In genomic region chr9:124797343-124798103, GRCh38 we compare ENCODE assay signal across 21 cellular contexts. TPM values are rescaled to one million over a fixed set of nuclear protein-coding genes. Genes with fewer than 3 reads are reported as not detected.
DNase-seq lines count a peak whose midpoint lies in the region; ATAC-seq and TF ChIP-seq lines count a peak whose summit lies in the region.
"Had no signal": no experiment of that assay in that cellular context is flagged by ENCODE, and none has a peak within 500 bp of the region (broad histone marks: within the 10 kb centered on the region; RNA-seq: fewer than 3 reads in every experiment).

No MANE protein-coding gene starts in this region.

- no peak overlapping the region for H3K4me2 ChIP-seq in mammary epithelial cell (ENCODE audit: insufficient read depth, low read depth, low read length)

- intact Hi-C loops in breast epithelium (cut with DNase I; ENCODE audit: low total_unique reads) (no loop called here), mammary epithelial cell (cut with micrococcal nuclease) (no loop called here), heart left ventricle (cut with DNase I) (loop anchor here in 3 of 10 donors (2.0 to 5.0 kb wide), 4 partner anchors 21 to 40 kb away; partner anchors contain the start of gene OLFML2A (in 1 of the 3)), ovary (cut with DNase I) (no loop called here)

- H3K79me2 ChIP-seq in mammary epithelial cell (ENCODE audit: insufficient read depth, low read length): no peaks in the 10 kb centered on the region

- H3K27me3 ChIP-seq in breast epithelium: no peaks in the 10 kb centered on the region
- H3K27me3 ChIP-seq in mammary epithelial cell (ENCODE audit: insufficient read depth, low read length): no peaks in the 10 kb centered on the region
- no peaks in the 10 kb centered on the region for H3K27me3 ChIP-seq in heart left ventricle
- H3K27me3 ChIP-seq in ovary: no peaks in the 10 kb centered on the region
- H3K27me3 ChIP-seq: MG63, suprapubic skin had no signal

- TF ChIP-seq EP300 in ovary (IDR thresholded peaks at IDR 0.05): no peak

- no peaks in the 10 kb centered on the region for H4K20me1 ChIP-seq in mammary epithelial cell (ENCODE audit: insufficient read depth, low read length)

- CTCF ChIA-PET in mammary epithelial cell (lab: Charles Lee; ENCODE audit: low non-redundant PET): interaction anchor here (0.5 to 1.2 kb wide), 2 partner anchors 36 to 56 kb away, joined by 3 to 4 read pairs; partner anchors contain the start of gene WDR38

- H3K27ac ChIP-seq in breast epithelium: peak overlapping the region; percentile 21 to 74
- no peak overlapping the region for H3K27ac ChIP-seq in mammary epithelial cell (ENCODE audit: insufficient read depth, low read depth, low read length)
- H3K27ac ChIP-seq in heart left ventricle: peak overlapping the region in 11 of 12 donors; percentile 5 to 75 (median 63)
- no peak overlapping the region for H3K27ac ChIP-seq in ovary

- H2AFZ ChIP-seq in mammary epithelial cell (ENCODE audit: low read depth, low read length): no peak overlapping the region

- no peak for DNase-seq in breast epithelium (ENCODE audit: low spot score in 2 of 2)
- DNase-seq in mammary epithelial cell: no peak
- peak in 3 of 5 donors; percentile 54 to 70 (median 66) for DNase-seq in heart left ventricle
- peak in 4 of 5 donors; percentile 58 to 67 (median 64) for DNase-seq in ovary
- no peak for DNase-seq in NCI-H128 (lab: John Stamatoyannopoulos, UW; ENCODE audit: unreplicated experiment)
- no peak for DNase-seq in stimulated activated CD4-positive, alpha-beta T cell treated with anti-CD3 and anti-CD28 coated beads, Interleukin-4, amount 100 ng/mL, for 24 hours
- DNase-seq in NCI-H774 (lab: John Stamatoyannopoulos, UW): no peak
- DNase-seq: 8988T; activated CD4-positive, alpha-beta T cell treated with anti-CD3 and anti-CD28 coated beads for 4 hours; activated T-cell treated with anti-CD3 and anti-CD28 coated beads for 4 hours; HCEC 1CT; MG63; naive thymus-derived CD8-positive, alpha-beta T cell; NCI-H1694 treated with DMSO at 0.1 percent for 48 hours; NCI-H345; retina had no signal

- TF ChIP-seq POLR2A in breast epithelium (IDR thresholded peaks at IDR 0.05) (no peak), heart left ventricle (IDR thresholded peaks at IDR 0.05) (no peak), ovary (IDR thresholded peaks at IDR 0.05) (no peak)

- H3K4me1 ChIP-seq in breast epithelium: peaks cover 0 to 5% of the 10 kb centered on the region in 2 donors
- peaks cover 9% of the 10 kb centered on the region for H3K4me1 ChIP-seq in mammary epithelial cell (ENCODE audit: insufficient read depth, low read length)
- H3K4me1 ChIP-seq in heart left ventricle: peaks cover 0 to 87% (median 68%) of the 10 kb centered on the region in 12 donors
- H3K4me1 ChIP-seq in ovary (ENCODE audit: insufficient read depth): peaks cover 6% of the 10 kb centered on the region

- TF ChIP-seq CTCF in breast epithelium (IDR thresholded peaks at IDR 0.05) (no peak), mammary epithelial cell (conservative IDR thresholded peaks at IDR 0.05 in 1 of 2, IDR thresholded peaks at IDR 0.05 in 1 of 2; ENCODE audit: extremely low read depth in 1 of 2, insufficient read depth in 1 of 2, low read depth in 1 of 2, low read length in 2 of 2) (no peak), heart left ventricle (IDR thresholded peaks at IDR 0.05) (no peak), ovary (IDR thresholded peaks at IDR 0.05) (no peak)

- H3K4me3 ChIP-seq in breast epithelium (no peak overlapping the region), mammary epithelial cell (replicated peaks in 1 of 3; ENCODE audit: insufficient read depth in 1 of 3, low read depth in 2 of 3, low read length in 3 of 3) (no peak overlapping the region), heart left ventricle (peak overlapping the region in 1 of 12 donors; percentile 2), ovary (no peak overlapping the region)
- H3K4me3 ChIP-seq: MG63, suprapubic skin had no signal

- H3K9me3 ChIP-seq in breast epithelium (no peaks in the 10 kb centered on the region), mammary epithelial cell (replicated peaks; ENCODE audit: insufficient read depth, low read length) (no peaks in the 10 kb centered on the region), heart left ventricle (no peaks in the 10 kb centered on the region), ovary (no peaks in the 10 kb centered on the region)
- H3K9me3 ChIP-seq: MG63, suprapubic skin had no signal

- no peaks in the 10 kb centered on the region for H3K36me3 ChIP-seq in breast epithelium
- no peaks in the 10 kb centered on the region for H3K36me3 ChIP-seq in mammary epithelial cell (ENCODE audit: insufficient read depth, low read length)
- peaks cover 0 to 6% (median 0%) of the 10 kb centered on the region in 9 donors for H3K36me3 ChIP-seq in heart left ventricle
- H3K36me3 ChIP-seq in ovary: no peaks in the 10 kb centered on the region
- H3K36me3 ChIP-seq: MG63 had no signal

- WGBS in mammary epithelial cell (ENCODE audit: low coverage, missing lambda C conversion rate): 76% methylated on average over 10 of the region's 10 CpGs
- 16 to 30% (median 27%) methylated on average over 10 of the region's 10 CpGs for WGBS in heart left ventricle, 4 donors
- WGBS in ovary, 3 donors: 22 to 34% (median 29%) methylated on average over 10 of the region's 10 CpGs

- dilution Hi-C loops in mammary epithelial cell (cut with HindIII; ENCODE audit: low sequenced_read_pairs): loop anchor here (5.0 kb wide), 1 partner anchor 40 kb away; no protein-coding TSS in a partner anchor

- BruUV-seq in mammary epithelial cell (replicated peaks; lab: Mats Ljungman, UMichigan): no TSS peak

- ATAC-seq in heart left ventricle (peak; percentile 14 to 66 (median 46)), HG02571 (IDR thresholded peaks at IDR 0.05; ENCODE audit: unreplicated experiment) (no peak)
- ATAC-seq: naive thymus-derived CD8-positive, alpha-beta T cell had no signal

- in situ Hi-C loops in mammary epithelial cell (cut with MboI; ENCODE audit: low sequenced_read_pairs in 2 of 2): no loop called here

- H3K9ac ChIP-seq in mammary epithelial cell (ENCODE audit: insufficient read depth, low read length): no peak overlapping the region

RNA-seq across cellular contexts. Expression of gene OLFML2A, which starts 20.6 kb away (rescaled TPM):
- total RNA-seq in breast epithelium (10 to 100 TPM; 11.4 to 25.2 (median 11.4) TPM), mammary epithelial cell (1 to 10 TPM; 4.2 to 6.2 TPM), heart left ventricle (10 to 100 TPM; 15.5 to 71.1 (median 37.3) TPM), ovary (10 to 100 TPM; 14.7 to 63.4 (median 52.8) TPM)
- polyA plus RNA-seq in mammary epithelial cell (1.6 TPM), heart left ventricle (1 to 10 TPM; 8.5 to 9.9 TPM), ovary (10 to 100 TPM; 25.2 to 27.2 TPM)
- polyA minus RNA-seq in mammary epithelial cell: 2.3 TPM
- polyA plus RNA-seq: naive thymus-derived CD8-positive, alpha-beta T cell had no signal

RNA-seq across cellular contexts. Expression of gene NR6A1, which starts 26.4 kb away (rescaled TPM):
- total RNA-seq in breast epithelium (1 to 10 TPM; 1.3 to 5.3 (median 3.9) TPM), mammary epithelial cell (1 to 10 TPM; 3.2 to 4.8 TPM), heart left ventricle (1 to 10 TPM; 1.1 to 5.7 (median 1.6) TPM), ovary (1 to 10 TPM in 3 of 7 donors, under 1 TPM in 4; 0.57 to 1.7 (median 1.00) TPM)
- polyA plus RNA-seq in mammary epithelial cell (0.76 TPM), heart left ventricle (under 1 TPM; 0.65 to 0.84 TPM), ovary (1 to 10 TPM in 1 of 2 donors, under 1 TPM in 1; 0.29 to 1.5 TPM)
- polyA minus RNA-seq in mammary epithelial cell: 1.1 TPM
- polyA plus RNA-seq: naive thymus-derived CD8-positive, alpha-beta T cell had no signal

RNA-seq across cellular contexts. Expression of gene WDR38, which starts 55.7 kb away (rescaled TPM):
- total RNA-seq in breast epithelium (under 1 TPM in 1 of 3 donors, not detected in 2; 0.33 TPM), mammary epithelial cell (not detected), heart left ventricle (not detected), ovary (10 to 100 TPM in 1 of 7 donors, 1 to 10 TPM in 2, under 1 TPM in 1, not detected in 3; 0.94 to 22.5 (median 1.4) TPM)
- polyA plus RNA-seq in mammary epithelial cell (not detected), heart left ventricle (under 1 TPM; 0.07 to 0.15 TPM), ovary (not detected)
- polyA minus RNA-seq in mammary epithelial cell: not detected
- total RNA-seq: bronchial epithelial cell; naive thymus-derived CD8-positive, alpha-beta T cell; SK-MEL-5; suprapubic skin had no signal
- polyA plus RNA-seq: CD14-positive monocyte; naive thymus-derived CD8-positive, alpha-beta T cell had no signal

Comparison
In these comparisons a context has a peak if more than half of its experiments do, and no peak if none do; other contexts are left out.
1. H3K27ac ChIP-seq: peak in breast epithelium (2 of 2) and heart left ventricle (11 of 12); none in mammary epithelial cell (single experiment) and ovary (0 of 2).
2. DNase-seq: peak in heart left ventricle (3 of 5) and ovary (4 of 5); none in breast epithelium (0 of 2), mammary epithelial cell (single experiment), NCI-H128 (single experiment), stimulated activated CD4-positive, alpha-beta T cell treated with anti-CD3 and anti-CD28 coated beads, Interleukin-4, amount 100 ng/mL, for 24 hours (single experiment) and NCI-H774 (single experiment).